ENCODE assay signal across 10 cellular contexts in the genomic region with DNA sequence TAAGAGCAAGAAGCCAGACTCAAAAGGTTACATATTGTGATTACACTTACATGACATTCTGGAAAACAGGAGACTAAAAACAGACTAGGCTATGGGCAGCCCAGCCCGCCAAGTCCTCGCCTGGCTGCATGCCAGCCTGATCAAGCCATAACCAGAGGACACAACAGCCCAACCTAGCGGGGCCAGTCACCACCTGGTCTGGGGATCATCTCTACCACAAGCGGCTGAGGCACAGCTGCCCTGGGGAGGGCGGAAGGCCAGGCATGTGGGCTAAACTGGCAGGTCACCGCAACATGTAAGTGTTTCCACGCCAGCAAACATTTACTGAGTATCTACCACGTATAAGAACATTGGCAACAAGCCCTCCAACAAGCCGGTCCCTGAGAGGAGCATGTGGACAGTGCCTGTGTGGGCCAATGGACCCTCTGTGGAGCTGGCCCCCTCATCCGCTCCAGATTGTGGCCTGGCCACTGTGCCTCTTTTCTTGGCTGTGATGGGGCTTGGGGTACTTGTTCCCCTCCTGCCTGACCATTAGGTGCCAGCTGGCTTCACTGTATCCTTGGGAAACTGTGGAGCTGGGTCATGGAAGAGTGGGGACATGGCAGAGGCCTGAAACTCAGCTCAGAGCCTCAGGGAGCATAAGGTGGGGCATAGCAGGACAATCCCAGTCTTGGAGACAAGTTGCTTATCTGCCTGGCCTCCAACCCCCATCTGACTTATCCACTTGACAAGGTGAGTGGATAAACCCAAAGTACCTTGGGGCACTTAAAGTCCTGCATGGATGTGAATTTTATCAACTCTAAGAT. TPM values are rescaled to one million over a fixed set of nuclear protein-coding genes. Genes with fewer than 3 reads are reported as not detected.
DNase-seq lines count a peak whose midpoint lies in the region; ATAC-seq and TF ChIP-seq lines count a peak whose summit lies in the region.
"Had no signal": no experiment of that assay in that cellular context is flagged by ENCODE, and none has a peak within 500 bp of the region (broad histone marks: within the 10 kb centered on the region; RNA-seq: fewer than 3 reads in every experiment).

No MANE protein-coding gene starts in this region.

- peaks cover 89% of the 10 kb centered on the region for H3K79me2 ChIP-seq in parathyroid adenoma

- no peak for TF ChIP-seq CTCF in fibroblast of villous mesenchyme (IDR thresholded peaks at IDR 0.05; ENCODE audit: insufficient read depth, low read depth, low read length)
- no peak for TF ChIP-seq CTCF in parathyroid adenoma (IDR thresholded peaks at IDR 0.05)

- peak overlapping the region; percentile 24 for H3K4me2 ChIP-seq in parathyroid adenoma (ENCODE audit: low read length)

- no peak for ATAC-seq in GM19455 (IDR thresholded peaks at IDR 0.05; ENCODE audit: unreplicated experiment)

- in situ Hi-C loops in G401 (cut with HindIII; ENCODE audit: low sequenced_read_pairs), result no loop called here

- no peak overlapping the region for H2AFZ ChIP-seq in parathyroid adenoma

- no peak overlapping the region for H3K27ac ChIP-seq in parathyroid adenoma

- H3K9ac ChIP-seq in parathyroid adenoma, result no peak overlapping the region

- H3K4me3 ChIP-seq in fibroblast of villous mesenchyme (ENCODE audit: low read depth, low read length) (no peak overlapping the region), parathyroid adenoma (ENCODE audit: low read depth, low read length) (no peak overlapping the region)

- DNase-seq in G401 (ENCODE audit: low spot score) (peak; percentile 74), NCI-H69 (lab: John Stamatoyannopoulos, UW) (peak; percentile 60), fibroblast of villous mesenchyme (ENCODE audit: low read depth) (peak; percentile 13), foreskin melanocyte (no peak)
- DNase-seq in NK-92 treated with Interleukin-12 subunit alpha and Interleukin-12 subunit beta, amount 100 ng/mL, for 24 hours (lab: John Stamatoyannopoulos, UW), result no peak
- no peak for DNase-seq in activated CD4-positive, alpha-beta T cell treated with anti-CD3 and anti-CD28 coated beads for 1 hour
- DNase-seq: activated T-cell treated with anti-CD3 and anti-CD28 coated beads, Interleukin-2, amount 50 U/mL, for 48 hours; NCI-H526 treated with DMSO at 0.1 percent for 48 hours had no signal

- no peaks in the 10 kb centered on the region for H3K9me3 ChIP-seq in parathyroid adenoma (ENCODE audit: control insufficient read depth, low read length)

- no peaks in the 10 kb centered on the region for H3K27me3 ChIP-seq in parathyroid adenoma (ENCODE audit: control insufficient read depth, insufficient read depth, low read length)

- H3K36me3 ChIP-seq in parathyroid adenoma (ENCODE audit: control insufficient read depth, insufficient read depth, low read length), result no peaks in the 10 kb centered on the region

- H3K4me1 ChIP-seq in parathyroid adenoma, result peaks cover 3% of the 10 kb centered on the region

RNA-seq across cellular contexts. Expression of gene UBXN7, which starts 9.0 kb away (rescaled TPM):
- 19.0 and 22.2 TPM in 2 replicates for total RNA-seq in G401 (2014; rRNA removed; shearing (Covaris generic))
- total RNA-seq in fibroblast of villous mesenchyme, result 19.0 and 30.2 TPM in 2 replicates

Comparison
In these comparisons a context has a peak if more than half of its experiments do, and no peak if none do; other contexts are left out.
1. DNase-seq: peak in G401 (single experiment), NCI-H69 (single experiment) and fibroblast of villous mesenchyme (single experiment); none in foreskin melanocyte (single experiment), NK-92 treated with Interleukin-12 subunit alpha and Interleukin-12 subunit beta, amount 100 ng/mL, for 24 hours (single experiment) and activated CD4-positive, alpha-beta T cell treated with anti-CD3 and anti-CD28 coated beads for 1 hour (single experiment).